ENCODE assay signal across 1 cellular context in genomic region chr2:120764434-120764833, GRCh38.
TF ChIP-seq lines count a peak whose summit lies in the region.

No MANE protein-coding gene starts in this region.

TF ChIP-seq in HepG2, 621 proteins besides CTCF, POLR2A, EP300 and RAD21:
- 0 out of 2 replicates have a peak, but pooled peaks have one; percentile 26 for TF ChIP-seq EZH2 (conservative IDR thresholded peaks at IDR 0.05; ENCODE audit: low read depth, low read length)
- TF ChIP-seq CBX1 (IDR thresholded peaks at IDR 0.05; ENCODE audit: low read depth), result no peak
- no peak for TF ChIP-seq HHEX (CRISPR knock-in tag; IDR thresholded peaks at IDR 0.05)
- no peak for TF ChIP-seq HNRNPH1 (optimal IDR thresholded peaks at IDR 0.05; ENCODE audit: low read depth, low read length)
- TF ChIP-seq ZFP1 (CRISPR knock-in tag; IDR thresholded peaks at IDR 0.05), result no peak
- no peak for TF ChIP-seq THAP9 (CRISPR knock-in tag; IDR thresholded peaks at IDR 0.05; ENCODE audit: borderline replicate concordance)
- peak; percentile 95 for TF ChIP-seq MNT (IDR thresholded peaks at IDR 0.05)
- TF ChIP-seq ZNF616 (CRISPR knock-in tag; IDR thresholded peaks at IDR 0.05; ENCODE audit: low read depth), result no peak
